In genomic region chr19:18280247-18281081, GRCh38 we compare ENCODE assay signal across 1 cellular context.
TF ChIP-seq lines count a peak whose summit lies in the region.

No MANE protein-coding gene starts in this region.

TF ChIP-seq in HepG2, 621 proteins besides CTCF, POLR2A, EP300 and RAD21 (continued from another document and continues in another):
- TF ChIP-seq, protein P1, sequence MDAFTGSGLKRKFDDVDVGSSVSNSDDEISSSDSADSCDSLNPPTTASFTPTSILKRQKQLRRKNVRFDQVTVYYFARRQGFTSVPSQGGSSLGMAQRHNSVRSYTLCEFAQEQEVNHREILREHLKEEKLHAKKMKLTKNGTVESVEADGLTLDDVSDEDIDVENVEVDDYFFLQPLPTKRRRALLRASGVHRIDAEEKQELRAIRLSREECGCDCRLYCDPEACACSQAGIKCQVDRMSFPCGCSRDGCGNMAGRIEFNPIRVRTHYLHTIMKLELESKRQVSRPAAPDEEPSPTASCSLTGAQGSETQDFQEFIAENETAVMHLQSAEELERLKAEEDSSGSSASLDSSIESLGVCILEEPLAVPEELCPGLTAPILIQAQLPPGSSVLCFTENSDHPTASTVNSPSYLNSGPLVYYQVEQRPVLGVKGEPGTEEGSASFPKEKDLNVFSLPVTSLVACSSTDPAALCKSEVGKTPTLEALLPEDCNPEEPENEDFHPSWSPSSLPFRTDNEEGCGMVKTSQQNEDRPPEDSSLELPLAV (CRISPR knock-in tag; conservative IDR thresholded peaks at IDR 0.05; ENCODE audit: low read depth), result no peak
- TF ChIP-seq ZNF503 (CRISPR knock-in tag; IDR thresholded peaks at IDR 0.05) (peak; percentile 50; the same call in 1 of the 2 replicates), HOXD1 (CRISPR knock-in tag; IDR thresholded peaks at IDR 0.05) (0 out of 2 replicates have a peak, but pooled peaks have one; percentile 31), EZH2 (conservative IDR thresholded peaks at IDR 0.05; ENCODE audit: low read depth, low read length) (no peak), ZNF451 (CRISPR knock-in tag; IDR thresholded peaks at IDR 0.05) (0 out of 2 replicates have a peak, but pooled peaks have one; percentile 49), MAZ (IDR thresholded peaks at IDR 0.05; ENCODE audit: borderline replicate concordance, low read depth, low read length) (peak; percentile 87), MAZ (CRISPR knock-in tag; IDR thresholded peaks at IDR 0.05; ENCODE audit: low read depth) (no peak; the same call in 1 of the 2 replicates), TCF7 (IDR thresholded peaks at IDR 0.05; ENCODE audit: low read depth) (no peak), ZSCAN21 (CRISPR knock-in tag; IDR thresholded peaks at IDR 0.05; ENCODE audit: borderline replicate concordance) (peak; percentile 60; the same call in 1 of the 2 replicates), KDM3A (CRISPR knock-in tag; IDR thresholded peaks at IDR 0.05; ENCODE audit: low read depth) (0 out of 2 replicates have a peak, but pooled peaks have one; percentile 27), HNRNPLL (IDR thresholded peaks at IDR 0.05; ENCODE audit: low read depth, low read length, poor library complexity, severe bottlenecking) (peak; percentile 98), IKZF1 (IDR thresholded peaks at IDR 0.05) (no peak), E2F2 (CRISPR knock-in tag; IDR thresholded peaks at IDR 0.05; ENCODE audit: borderline replicate concordance) (no peak), JUNB (CRISPR knock-in tag; IDR thresholded peaks at IDR 0.05; ENCODE audit: borderline replicate concordance) (no peak), ZIK1 (CRISPR knock-in tag; IDR thresholded peaks at IDR 0.05; ENCODE audit: borderline replicate concordance, low read depth) (no peak), GTF3A (CRISPR knock-in tag; conservative IDR thresholded peaks at IDR 0.05) (no peak), ZFYVE20 (CRISPR knock-in tag; IDR thresholded peaks at IDR 0.05; ENCODE audit: borderline replicate concordance, low read depth) (no peak), BRD4 (CRISPR knock-in tag; IDR thresholded peaks at IDR 0.05) (peak; percentile 78; the same call in 1 of the 2 replicates), MTA1 (CRISPR knock-in tag; IDR thresholded peaks at IDR 0.05; ENCODE audit: borderline replicate concordance) (peak; percentile 34; the same call in 1 of the 2 replicates), ZBTB14 (CRISPR knock-in tag; IDR thresholded peaks at IDR 0.05) (peak; percentile 67; the same call in 1 of the 2 replicates), TARDBP (CRISPR knock-in tag; IDR thresholded peaks at IDR 0.05) (no peak), KDM6A (CRISPR knock-in tag; IDR thresholded peaks at IDR 0.05; ENCODE audit: low read depth) (no peak), REL (CRISPR knock-in tag; conservative IDR thresholded peaks at IDR 0.05) (0 out of 2 replicates have a peak, but pooled peaks have one; percentile 2), ZNF34 (CRISPR knock-in tag; IDR thresholded peaks at IDR 0.05; ENCODE audit: borderline replicate concordance) (no peak), ZNF768 (CRISPR knock-in tag; IDR thresholded peaks at IDR 0.05) (peak; percentile 70; the same call in 1 of the 2 replicates), YEATS2 (CRISPR knock-in tag; IDR thresholded peaks at IDR 0.05; ENCODE audit: borderline replicate concordance) (no peak), PAX8 (CRISPR knock-in tag; IDR thresholded peaks at IDR 0.05; ENCODE audit: borderline replicate concordance) (0 out of 2 replicates have a peak, but pooled peaks have one; percentile 45), KLF13 (CRISPR knock-in tag; IDR thresholded peaks at IDR 0.05) (no peak), MTERF4 (CRISPR knock-in tag; IDR thresholded peaks at IDR 0.05) (0 out of 2 replicates have a peak, but pooled peaks have one; percentile 34), THAP11 (CRISPR knock-in tag; IDR thresholded peaks at IDR 0.05) (0 out of 2 replicates have a peak, but pooled peaks have one; percentile 33), SRSF1 (optimal IDR thresholded peaks at IDR 0.05; ENCODE audit: low read depth, low read length) (peak; percentile 98), SPEN (CRISPR knock-in tag; IDR thresholded peaks at IDR 0.05; ENCODE audit: low read depth) (peak; percentile 26; the same call in 1 of the 2 replicates), LCORL (IDR thresholded peaks at IDR 0.05) (no peak), LCORL (CRISPR knock-in tag; IDR thresholded peaks at IDR 0.05) (peak; percentile 49; the same call in 1 of the 2 replicates), NFE2L1 (CRISPR knock-in tag; IDR thresholded peaks at IDR 0.05; ENCODE audit: borderline replicate concordance) (no peak), PTBP1 (IDR thresholded peaks at IDR 0.05; ENCODE audit: low read depth, low read length, poor library complexity, severe bottlenecking) (no peak), NFKBIZ (CRISPR knock-in tag; IDR thresholded peaks at IDR 0.05) (peak; percentile 62; the same call in 1 of the 2 replicates), PITX1 (CRISPR knock-in tag; IDR thresholded peaks at IDR 0.05) (no peak)
- TF ChIP-seq, protein P2, sequence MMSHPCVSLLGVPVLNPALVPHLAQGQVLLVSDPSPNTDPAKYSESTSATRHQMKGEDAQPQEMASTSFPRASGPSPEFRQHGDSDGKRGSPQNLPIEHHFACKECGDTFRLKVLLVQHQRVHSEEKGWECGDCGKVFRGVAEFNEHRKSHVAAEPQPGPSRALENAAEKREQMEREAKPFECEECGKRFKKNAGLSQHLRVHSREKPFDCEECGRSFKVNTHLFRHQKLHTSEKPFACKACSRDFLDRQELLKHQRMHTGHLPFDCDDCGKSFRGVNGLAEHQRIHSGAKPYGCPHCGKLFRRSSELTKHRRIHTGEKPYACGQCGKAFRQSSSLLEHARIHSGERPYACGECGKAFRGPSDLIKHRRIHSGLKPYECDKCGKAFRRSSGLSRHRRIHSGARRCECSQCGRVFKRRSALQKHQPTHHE (CRISPR knock-in tag; IDR thresholded peaks at IDR 0.05; ENCODE audit: borderline replicate concordance), result no peak
- TF ChIP-seq, protein P3, sequence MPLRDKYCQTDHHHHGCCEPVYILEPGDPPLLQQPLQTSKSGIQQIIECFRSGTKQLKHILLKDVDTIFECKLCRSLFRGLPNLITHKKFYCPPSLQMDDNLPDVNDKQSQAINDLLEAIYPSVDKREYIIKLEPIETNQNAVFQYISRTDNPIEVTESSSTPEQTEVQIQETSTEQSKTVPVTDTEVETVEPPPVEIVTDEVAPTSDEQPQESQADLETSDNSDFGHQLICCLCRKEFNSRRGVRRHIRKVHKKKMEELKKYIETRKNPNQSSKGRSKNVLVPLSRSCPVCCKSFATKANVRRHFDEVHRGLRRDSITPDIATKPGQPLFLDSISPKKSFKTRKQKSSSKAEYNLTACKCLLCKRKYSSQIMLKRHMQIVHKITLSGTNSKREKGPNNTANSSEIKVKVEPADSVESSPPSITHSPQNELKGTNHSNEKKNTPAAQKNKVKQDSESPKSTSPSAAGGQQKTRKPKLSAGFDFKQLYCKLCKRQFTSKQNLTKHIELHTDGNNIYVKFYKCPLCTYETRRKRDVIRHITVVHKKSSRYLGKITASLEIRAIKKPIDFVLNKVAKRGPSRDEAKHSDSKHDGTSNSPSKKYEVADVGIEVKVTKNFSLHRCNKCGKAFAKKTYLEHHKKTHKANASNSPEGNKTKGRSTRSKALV (CRISPR knock-in tag; IDR thresholded peaks at IDR 0.05), result peak; percentile 87; the same call in 1 of the 2 replicates
- TF ChIP-seq, protein P4, sequence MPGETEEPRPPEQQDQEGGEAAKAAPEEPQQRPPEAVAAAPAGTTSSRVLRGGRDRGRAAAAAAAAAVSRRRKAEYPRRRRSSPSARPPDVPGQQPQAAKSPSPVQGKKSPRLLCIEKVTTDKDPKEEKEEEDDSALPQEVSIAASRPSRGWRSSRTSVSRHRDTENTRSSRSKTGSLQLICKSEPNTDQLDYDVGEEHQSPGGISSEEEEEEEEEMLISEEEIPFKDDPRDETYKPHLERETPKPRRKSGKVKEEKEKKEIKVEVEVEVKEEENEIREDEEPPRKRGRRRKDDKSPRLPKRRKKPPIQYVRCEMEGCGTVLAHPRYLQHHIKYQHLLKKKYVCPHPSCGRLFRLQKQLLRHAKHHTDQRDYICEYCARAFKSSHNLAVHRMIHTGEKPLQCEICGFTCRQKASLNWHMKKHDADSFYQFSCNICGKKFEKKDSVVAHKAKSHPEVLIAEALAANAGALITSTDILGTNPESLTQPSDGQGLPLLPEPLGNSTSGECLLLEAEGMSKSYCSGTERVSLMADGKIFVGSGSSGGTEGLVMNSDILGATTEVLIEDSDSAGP (CRISPR knock-in tag; IDR thresholded peaks at IDR 0.05; ENCODE audit: borderline replicate concordance), result peak; percentile 22; the same call in 1 of the 2 replicates
- TF ChIP-seq, protein P5, sequence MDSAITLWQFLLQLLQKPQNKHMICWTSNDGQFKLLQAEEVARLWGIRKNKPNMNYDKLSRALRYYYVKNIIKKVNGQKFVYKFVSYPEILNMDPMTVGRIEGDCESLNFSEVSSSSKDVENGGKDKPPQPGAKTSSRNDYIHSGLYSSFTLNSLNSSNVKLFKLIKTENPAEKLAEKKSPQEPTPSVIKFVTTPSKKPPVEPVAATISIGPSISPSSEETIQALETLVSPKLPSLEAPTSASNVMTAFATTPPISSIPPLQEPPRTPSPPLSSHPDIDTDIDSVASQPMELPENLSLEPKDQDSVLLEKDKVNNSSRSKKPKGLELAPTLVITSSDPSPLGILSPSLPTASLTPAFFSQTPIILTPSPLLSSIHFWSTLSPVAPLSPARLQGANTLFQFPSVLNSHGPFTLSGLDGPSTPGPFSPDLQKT (CRISPR knock-in tag; IDR thresholded peaks at IDR 0.05; ENCODE audit: borderline replicate concordance), result 0 out of 2 replicates have a peak, but pooled peaks have one; percentile 18
- TF ChIP-seq, protein P6, sequence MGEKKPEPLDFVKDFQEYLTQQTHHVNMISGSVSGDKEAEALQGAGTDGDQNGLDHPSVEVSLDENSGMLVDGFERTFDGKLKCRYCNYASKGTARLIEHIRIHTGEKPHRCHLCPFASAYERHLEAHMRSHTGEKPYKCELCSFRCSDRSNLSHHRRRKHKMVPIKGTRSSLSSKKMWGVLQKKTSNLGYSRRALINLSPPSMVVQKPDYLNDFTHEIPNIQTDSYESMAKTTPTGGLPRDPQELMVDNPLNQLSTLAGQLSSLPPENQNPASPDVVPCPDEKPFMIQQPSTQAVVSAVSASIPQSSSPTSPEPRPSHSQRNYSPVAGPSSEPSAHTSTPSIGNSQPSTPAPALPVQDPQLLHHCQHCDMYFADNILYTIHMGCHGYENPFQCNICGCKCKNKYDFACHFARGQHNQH (CRISPR knock-in tag; IDR thresholded peaks at IDR 0.05), result peak; percentile 33; the same call in 1 of the 2 replicates
- TF ChIP-seq, protein P7, sequence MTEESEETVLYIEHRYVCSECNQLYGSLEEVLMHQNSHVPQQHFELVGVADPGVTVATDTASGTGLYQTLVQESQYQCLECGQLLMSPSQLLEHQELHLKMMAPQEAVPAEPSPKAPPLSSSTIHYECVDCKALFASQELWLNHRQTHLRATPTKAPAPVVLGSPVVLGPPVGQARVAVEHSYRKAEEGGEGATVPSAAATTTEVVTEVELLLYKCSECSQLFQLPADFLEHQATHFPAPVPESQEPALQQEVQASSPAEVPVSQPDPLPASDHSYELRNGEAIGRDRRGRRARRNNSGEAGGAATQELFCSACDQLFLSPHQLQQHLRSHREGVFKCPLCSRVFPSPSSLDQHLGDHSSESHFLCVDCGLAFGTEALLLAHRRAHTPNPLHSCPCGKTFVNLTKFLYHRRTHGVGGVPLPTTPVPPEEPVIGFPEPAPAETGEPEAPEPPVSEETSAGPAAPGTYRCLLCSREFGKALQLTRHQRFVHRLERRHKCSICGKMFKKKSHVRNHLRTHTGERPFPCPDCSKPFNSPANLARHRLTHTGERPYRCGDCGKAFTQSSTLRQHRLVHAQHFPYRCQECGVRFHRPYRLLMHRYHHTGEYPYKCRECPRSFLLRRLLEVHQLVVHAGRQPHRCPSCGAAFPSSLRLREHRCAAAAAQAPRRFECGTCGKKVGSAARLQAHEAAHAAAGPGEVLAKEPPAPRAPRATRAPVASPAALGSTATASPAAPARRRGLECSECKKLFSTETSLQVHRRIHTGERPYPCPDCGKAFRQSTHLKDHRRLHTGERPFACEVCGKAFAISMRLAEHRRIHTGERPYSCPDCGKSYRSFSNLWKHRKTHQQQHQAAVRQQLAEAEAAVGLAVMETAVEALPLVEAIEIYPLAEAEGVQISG (CRISPR knock-in tag; IDR thresholded peaks at IDR 0.05), result peak; percentile 45; the same call in 1 of the 2 replicates
